ENCODE assay signal across 15 cellular contexts in the genomic region with DNA sequence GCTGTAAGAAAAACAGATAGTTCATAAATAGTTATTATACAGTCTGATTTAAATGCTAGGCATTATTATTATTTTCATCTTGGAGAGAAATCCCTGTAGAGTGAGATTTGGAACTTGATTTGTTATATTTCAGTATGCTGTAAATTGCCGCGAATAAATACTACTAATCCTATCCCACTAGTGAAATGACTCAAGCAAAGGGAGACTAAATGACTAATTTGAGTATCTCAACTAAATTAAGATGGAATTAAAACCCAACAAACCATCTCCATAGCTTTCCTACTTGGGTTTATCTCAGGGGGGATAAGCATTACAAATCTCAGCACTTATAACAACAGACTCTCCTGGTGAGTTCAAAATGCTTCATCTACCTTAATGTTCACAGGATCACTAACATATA.
"Had no signal": no experiment of that assay in that cellular context is flagged by ENCODE, and none has a peak within 500 bp of the region (broad histone marks: within the 10 kb centered on the region; RNA-seq: fewer than 3 reads in every experiment).

No MANE protein-coding gene starts in this region.

- H3K27ac ChIP-seq: gastroesophageal sphincter, prostate gland, sigmoid colon, testis had no signal

- H3K9me3 ChIP-seq: gastroesophageal sphincter, prostate gland, sigmoid colon, testis had no signal

- H3K27me3 ChIP-seq: gastroesophageal sphincter, sigmoid colon, testis had no signal

- H3K4me1 Mint-ChIP-seq: nephron had no signal

- H3K4me3 Mint-ChIP-seq: activated CD8-positive, alpha-beta T cell treated with anti-CD3 and anti-CD28 coated beads, Interleukin-2, amount 10 ng/mL, durations not matched to agents 7 days and 5 days; activated naive CD8-positive, alpha-beta T cell treated with anti-CD3 and anti-CD28 coated beads, Interleukin-2, amount 10 ng/mL, durations not matched to agents 7 days and 5 days; nephron; WTC11 had no signal

- H3K4me3 ChIP-seq: prostate gland, testis had no signal

- ATAC-seq: activated CD8-positive, alpha-beta T cell treated with anti-CD3 and anti-CD28 coated beads, Interleukin-2, amount 10 ng/mL, durations not matched to agents 7 days and 5 days; gastroesophageal sphincter; stimulated activated naive CD8-positive, alpha-beta T cell treated with anti-CD3 and anti-CD28 coated beads, Interleukin-15, Interleukin-2, amounts not matched to agents 100 U/mL and 50 U/mL, for 24 hours; WTC11 had no signal

- DNase-seq: activated CD4-positive, alpha-beta T cell treated with anti-CD3 and anti-CD28 coated beads for 48 hours; activated CD8-positive, alpha-beta memory T cell treated with anti-CD3 and anti-CD28 coated beads, Interleukin-2, amount 50 U/mL, for 48 hours; activated CD8-positive, alpha-beta T cell treated with anti-CD3 and anti-CD28 coated beads, Interleukin-2, amount 10 ng/mL, durations not matched to agents 7 days and 5 days; activated naive CD8-positive, alpha-beta T cell treated with anti-CD3 and anti-CD28 coated beads, Interleukin-2, amount 10 ng/mL, durations not matched to agents 7 days and 5 days; aorta; kidney; sigmoid colon; stimulated activated CD4-positive, alpha-beta T cell treated with anti-CD3 and anti-CD28 coated beads, Interleukin-2, amount 100 ng/mL, for 48 hours; stimulated activated naive CD8-positive, alpha-beta T cell treated with anti-CD3 and anti-CD28 coated beads, Interleukin-15, Interleukin-2, amounts not matched to agents 100 U/mL and 50 U/mL, for 24 hours; testis had no signal

- H3K36me3 ChIP-seq: gastroesophageal sphincter, prostate gland, sigmoid colon had no signal

- H3K9me3 Mint-ChIP-seq: activated naive CD8-positive, alpha-beta T cell treated with anti-CD3 and anti-CD28 coated beads, Interleukin-2, amount 10 ng/mL, durations not matched to agents 7 days and 5 days; nephron; WTC11 had no signal

- H3K36me3 Mint-ChIP-seq: activated naive CD8-positive, alpha-beta T cell treated with anti-CD3 and anti-CD28 coated beads, Interleukin-2, amount 10 ng/mL, durations not matched to agents 7 days and 5 days; WTC11 had no signal

- FAIRE-seq: colon, kidney had no signal

- H3K27ac Mint-ChIP-seq: activated CD8-positive, alpha-beta T cell treated with anti-CD3 and anti-CD28 coated beads, Interleukin-2, amount 10 ng/mL, durations not matched to agents 7 days and 5 days; activated naive CD8-positive, alpha-beta T cell treated with anti-CD3 and anti-CD28 coated beads, Interleukin-2, amount 10 ng/mL, durations not matched to agents 7 days and 5 days; nephron; WTC11 had no signal

- H3K4me1 ChIP-seq: gastroesophageal sphincter, prostate gland, sigmoid colon, testis had no signal
